In genomic region chr14:86310148-86310547, GRCh38 we compare ENCODE assay signal across 22 cellular contexts.
A peak's percentile ranks its signal among the peaks of the same experiment; 100 is the strongest.
DNase-seq lines count a peak whose midpoint lies in the region; ATAC-seq, FAIRE-seq and TF ChIP-seq lines count a peak whose summit lies in the region.
"Had no signal": no experiment of that assay in that cellular context is flagged by ENCODE, and none has a peak within 500 bp of the region (broad histone marks: within the 10 kb centered on the region; RNA-seq: fewer than 3 reads in every experiment).

No MANE protein-coding gene starts in this region.

- WGBS in sigmoid colon, 2 donors = 72 to 83% methylated on average over 6 of the region's 6 CpGs

- no peak for TF ChIP-seq POLR2A in sigmoid colon (IDR thresholded peaks at IDR 0.05)

- no peaks in the 10 kb centered on the region for H3K27me3 ChIP-seq in sigmoid colon
- H3K27me3 ChIP-seq: BE2C, BLaER1 had no signal

- ATAC-seq in left lobe of liver = no peak
- ATAC-seq: GM12878 had no signal

- FAIRE-seq in HTR-8/SVneo (lab: Jason Lieb, UNC) (peak; percentile 95), urothelium cell line (lab: Jason Lieb, UNC) (peak; percentile 95)
- FAIRE-seq: GM12878, GM12892, GM18507 had no signal

- no peak overlapping the region for H3K9ac ChIP-seq in SK-N-MC (ENCODE audit: insufficient read length)
- H3K9ac ChIP-seq: BLaER1 had no signal

- intact Hi-C loops in sigmoid colon (cut with DNase I) = no loop called here

- TF ChIP-seq CTCF in sigmoid colon (IDR thresholded peaks at IDR 0.05) = no peak

- H3K4me3 ChIP-seq in SK-N-MC = peak overlapping the region; percentile 48; the same call in 1 of the 2 replicates
- no peak overlapping the region for H3K4me3 ChIP-seq in sigmoid colon
- H3K4me3 ChIP-seq: BLaER1, GM12878 had no signal

- H3K36me3 ChIP-seq in SK-N-MC (ENCODE audit: insufficient read depth, low read length) (no peaks in the 10 kb centered on the region), sigmoid colon (no peaks in the 10 kb centered on the region)
- H3K36me3 ChIP-seq: BE2C, BLaER1 had no signal

- H3K4me1 ChIP-seq in sigmoid colon = no peaks in the 10 kb centered on the region
- H3K4me1 ChIP-seq: BLaER1 had no signal

- H3K27ac ChIP-seq in SK-N-MC (no peak overlapping the region), sigmoid colon (no peak overlapping the region)
- H3K27ac ChIP-seq: BLaER1 had no signal

- no peaks in the 10 kb centered on the region for H3K9me3 ChIP-seq in SK-N-MC (ENCODE audit: low read depth, low read length)
- H3K9me3 ChIP-seq in sigmoid colon = no peaks in the 10 kb centered on the region
- H3K9me3 ChIP-seq: BE2C had no signal

- DNase-seq in HTR-8/SVneo (ENCODE audit: insufficient read length, low spot score) (no peak), SK-N-MC (ENCODE audit: low read depth, low spot score) (no peak), urothelium cell line (ENCODE audit: low spot score) (no peak), left lobe of liver (ENCODE audit: low spot score) (no peak), sigmoid colon (no peak)
- DNase-seq: 8988T; ACHN; BE2C; C1 segment of cervical spinal cord; CD4-positive, alpha-beta memory T cell; CD4-positive, CD25-positive, alpha-beta regulatory T cell; CD8-positive, alpha-beta memory T cell; COR-L47; DMS 273 treated with DMSO at 0.1 percent for 48 hours; DMS153; DND-41; EL; GDM1 had no signal

- no peak for TF ChIP-seq EP300 in sigmoid colon (IDR thresholded peaks at IDR 0.05)
